8 cellular contexts compared by ENCODE assay signal in genomic region chr5:115841382-115842088, GRCh38. TPM values are rescaled to one million over a fixed set of nuclear protein-coding genes. Genes with fewer than 3 reads are reported as not detected.
DNase-seq lines count a peak whose midpoint lies in the region; ATAC-seq and TF ChIP-seq lines count a peak whose summit lies in the region.

Gene AP3S1, plus strand, starts transcription at chr5:115841935. Its CDS starts 103 bp downstream, at chr5:115842038.
Gene ATG12, minus strand, starts transcription at chr5:115841565. Its CDS starts 13 bp downstream, at chr5:115841552.

- intact Hi-C loops in T-helper 1 cell treated with Interleukin-12 subunit alpha and Interleukin-12 subunit beta and Interleukin-4 antibody, amounts not matched to agents 30 ng/mL and 1 ng/mL, for 36 hours (cut with micrococcal nuclease) = loop anchor here (1.0 to 5.0 kb wide), 10 partner anchors 10 to 743 kb away; partner anchors contain the start of genes CCDC112, COMMD10, FEM1C and PGGT1B
- intact Hi-C loops in heart right ventricle (cut with DNase I) (loop anchor here in 6 of 10 donors (1.0 to 10.0 kb wide), 8 partner anchors 207 to 527 kb away; partner anchors contain the start of genes TMED7 (in 3 of the 6) and COMMD10 (in 1 of the 6)), posterior cingulate gyrus (cut with DNase I) (loop anchor here (1.0 to 10.0 kb wide), 2 partner anchors 215 to 233 kb away; partner anchors contain the start of gene TMED7)

- H3K27ac Mint-ChIP-seq in type B pancreatic cell = peak within 1 kb of the TSS; percentile 97

- TF ChIP-seq CTCF in heart right ventricle (IDR thresholded peaks at IDR 0.05) (no peak), type B pancreatic cell (conservative IDR thresholded peaks at IDR 0.05) (no peak)

- H3K27me3 ChIP-seq in heart right ventricle = no peaks in the 10 kb centered on the region

- no peaks in the 10 kb centered on the region for H3K9me3 ChIP-seq in heart right ventricle

- peaks cover 0 to 18% (median 7%) of the 10 kb centered on the region in 9 donors for H3K36me3 ChIP-seq in heart right ventricle

- DNase-seq in NCI-H1694 (lab: John Stamatoyannopoulos, UW) (peak; percentile 75), amniotic epithelial cell (ENCODE audit: low read depth) (peak; percentile 91), heart right ventricle (peak; percentile 92), posterior cingulate gyrus (peak; percentile 85 to 98 (median 91)), type B pancreatic cell (ENCODE audit: extremely low spot score, unreplicated experiment) (peak; percentile 90)

- WGBS in heart right ventricle, 2 donors = 6 to 8% methylated on average over 65 of the region's 65 CpGs

- H3K4me1 ChIP-seq in heart right ventricle = peaks cover 4 to 70% (median 56%) of the 10 kb centered on the region in 9 donors

- no peaks in the 10 kb centered on the region for H3K36me3 Mint-ChIP-seq in type B pancreatic cell

- H3K4me3 ChIP-seq in heart right ventricle = peak within 1 kb of the TSS; percentile 59 to 96 (median 90)

- H3K4me3 Mint-ChIP-seq in type B pancreatic cell = peak within 1 kb of the TSS; percentile 96

- no peaks in the 10 kb centered on the region for H3K27me3 Mint-ChIP-seq in type B pancreatic cell

- peak within 1 kb of the TSS; percentile 83 to 98 (median 95) for H3K27ac ChIP-seq in heart right ventricle

- peaks cover 37% of the 10 kb centered on the region for H3K4me1 Mint-ChIP-seq in type B pancreatic cell (ENCODE audit: unreplicated experiment)

- H3K9me3 Mint-ChIP-seq in type B pancreatic cell = no peaks in the 10 kb centered on the region

- peak; percentile 83 for ATAC-seq in GM18498 (IDR thresholded peaks at IDR 0.05; ENCODE audit: unreplicated experiment)
- ATAC-seq in HG02885 (IDR thresholded peaks at IDR 0.05; ENCODE audit: poor library complexity, unreplicated experiment) = peak; percentile 79
- ATAC-seq in heart right ventricle = peak; percentile 96 to 98 (median 96)

RNA-seq across cellular contexts. Expression of gene AP3S1, which starts in this region (rescaled TPM):
- 43.7 and 49.8 TPM in 2 replicates for total RNA-seq in T-helper 1 cell treated with Interleukin-12 subunit alpha and Interleukin-12 subunit beta and Interleukin-4 antibody, amounts not matched to agents 30 ng/mL and 1 ng/mL, for 36 hours
- total RNA-seq in heart right ventricle (10 to 100 TPM; 31.9 to 63.0 (median 42.2) TPM), type B pancreatic cell (ENCODE audit: low replicate concordance) (77.5 and 78.1 TPM in 2 replicates)
- polyA plus RNA-seq in heart right ventricle = 10 to 100 TPM; 30.3 to 42.2 TPM

RNA-seq across cellular contexts. Expression of gene ATG12, which starts in this region (rescaled TPM):
- total RNA-seq in T-helper 1 cell treated with Interleukin-12 subunit alpha and Interleukin-12 subunit beta and Interleukin-4 antibody, amounts not matched to agents 30 ng/mL and 1 ng/mL, for 36 hours = 41.1 and 43.4 TPM in 2 replicates
- total RNA-seq in heart right ventricle (10 to 100 TPM; 18.0 to 29.8 (median 24.3) TPM), type B pancreatic cell (ENCODE audit: low replicate concordance) (34.4 and 45.9 TPM in 2 replicates)
- polyA plus RNA-seq in heart right ventricle = 10 to 100 TPM; 27.2 to 28.6 TPM

Comparison
In these comparisons a context has a peak if more than half of its experiments do, and no peak if none do; other contexts are left out.
1. Peak in every context shown above with its lines: DNase-seq, ATAC-seq, H3K4me3 ChIP-seq and H3K27ac ChIP-seq.